8 cellular contexts compared by ENCODE assay signal in genomic region chr1:52727114-52727586, GRCh38. TPM values are rescaled to one million over a fixed set of nuclear protein-coding genes. Genes with fewer than 3 reads are reported as not detected.
DNase-seq lines count a peak whose midpoint lies in the region; ATAC-seq lines count a peak whose summit lies in the region.

No MANE protein-coding gene starts in this region.

- peak overlapping the region; percentile 66 to 81 for H3K27ac Mint-ChIP-seq in activated naive CD4-positive, alpha-beta T cell treated with anti-CD3 and anti-CD28 coated beads, Interleukin-2, amount 50 U/mL, for 72 hours

- no peaks in the 10 kb centered on the region for H3K9me3 Mint-ChIP-seq in activated naive CD4-positive, alpha-beta T cell treated with anti-CD3 and anti-CD28 coated beads, Interleukin-2, amount 50 U/mL, for 72 hours

- peak overlapping the region; percentile 94 for H3K4me3 ChIP-seq in skeletal muscle cell (ENCODE audit: low read depth, low read length)

- ATAC-seq in activated naive CD4-positive, alpha-beta T cell treated with anti-CD3 and anti-CD28 coated beads, Interleukin-2, amount 50 U/mL, for 72 hours: no peak
- ATAC-seq in GM18861 (IDR thresholded peaks at IDR 0.05; ENCODE audit: unreplicated experiment): no peak

- peaks cover 0 to 6% of the 10 kb centered on the region in 2 donors for H3K36me3 Mint-ChIP-seq in activated naive CD4-positive, alpha-beta T cell treated with anti-CD3 and anti-CD28 coated beads, Interleukin-2, amount 50 U/mL, for 72 hours

- peak; percentile 6 for DNase-seq in COLO829 (ENCODE audit: low spot score)
- peak; percentile 37 for DNase-seq in HuH-7.5 (ENCODE audit: low spot score)
- DNase-seq in activated naive CD4-positive, alpha-beta T cell treated with anti-CD3 and anti-CD28 coated beads, Interleukin-2, amount 50 U/mL, for 72 hours (ENCODE audit: low spot score in 2 of 2): peak in 1 of 2 donors; percentile 11
- peak; percentile 27 for DNase-seq in hepatic stellate cell (ENCODE audit: low spot score)
- DNase-seq in skeletal muscle cell (ENCODE audit: low read depth): no peak
- no peak for DNase-seq in SW480 (ENCODE audit: low spot score)
- no peak for DNase-seq in stimulated activated naive CD4-positive, alpha-beta T cell treated with Interleukin-2 at 50 U/mL for 16 hours (lab: John Stamatoyannopoulos, UW)

RNA-seq across cellular contexts. Expression of gene ZYG11B, which starts 0.9 kb away (rescaled TPM):
- 10 to 100 TPM; 13.6 to 13.7 TPM for total RNA-seq in activated naive CD4-positive, alpha-beta T cell treated with anti-CD3 and anti-CD28 coated beads, Interleukin-2, amount 50 U/mL, for 72 hours

RNA-seq across cellular contexts. Expression of gene COA7, which starts 29.0 kb away (rescaled TPM):
- 10 to 100 TPM; 16.1 to 21.0 TPM for total RNA-seq in activated naive CD4-positive, alpha-beta T cell treated with anti-CD3 and anti-CD28 coated beads, Interleukin-2, amount 50 U/mL, for 72 hours

Comparison
In these comparisons a context has a peak if more than half of its experiments do, and no peak if none do; other contexts are left out.
1. DNase-seq: peak in COLO829 (single experiment), HuH-7.5 (single experiment) and hepatic stellate cell (single experiment); none in skeletal muscle cell (single experiment), SW480 (single experiment) and stimulated activated naive CD4-positive, alpha-beta T cell treated with Interleukin-2 at 50 U/mL for 16 hours (single experiment).